ENCODE assay signal across 8 cellular contexts in the genomic region with DNA sequence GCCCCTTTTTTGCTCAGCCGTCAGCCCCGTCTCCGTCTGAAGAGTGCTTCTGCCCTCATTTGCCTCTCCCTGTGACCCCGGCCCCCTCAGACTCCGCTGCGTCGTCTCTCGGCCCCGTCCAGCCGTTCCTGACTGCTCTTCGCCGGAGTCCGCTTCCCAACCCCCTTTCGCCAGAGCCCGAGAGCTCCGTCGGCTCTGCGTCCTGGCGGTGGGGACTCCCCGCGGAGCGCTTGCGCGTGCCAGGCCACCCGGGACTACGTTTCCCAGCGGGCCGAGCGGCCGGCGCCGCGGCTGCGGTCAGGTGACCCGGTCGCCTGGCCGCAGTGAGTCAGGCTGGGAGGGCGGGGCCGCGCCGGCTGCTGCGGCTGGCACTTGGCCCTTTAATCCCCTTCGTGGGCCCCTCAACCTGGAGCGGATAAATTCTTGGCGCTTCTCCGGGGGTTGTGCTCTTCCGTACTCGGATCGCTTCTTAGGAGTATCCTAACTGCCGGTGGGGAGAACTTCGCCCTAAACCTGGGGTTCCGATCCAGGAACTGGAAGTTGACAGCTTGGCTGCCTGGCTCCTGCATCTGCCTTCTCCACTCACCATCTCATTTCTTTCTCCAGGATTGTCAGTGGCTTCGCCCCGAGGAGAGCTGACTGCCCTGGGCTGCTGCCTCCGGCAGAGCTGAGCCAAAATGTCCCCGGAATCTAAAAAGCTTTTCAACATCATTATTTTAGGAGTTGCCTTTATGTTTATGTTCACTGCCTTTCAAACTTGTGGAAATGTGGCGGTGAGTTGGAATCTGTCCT.
DNase-seq lines count a peak whose midpoint lies in the region; ATAC-seq lines count a peak whose summit lies in the region.

A gene (plus strand): TSS at position 444 of the 792 bp plus-strand sequence. CDS start 234 bp downstream, at position 678.

- ATAC-seq in GM18909 (IDR thresholded peaks at IDR 0.05; ENCODE audit: poor library complexity, unreplicated experiment) (peak; percentile 62), HG03159 (IDR thresholded peaks at IDR 0.05; ENCODE audit: unreplicated experiment) (peak; percentile 61)

- DNase-seq in AG08396 (ENCODE audit: low spot score): peak; percentile 97
- peak; percentile 95 for DNase-seq in NCI-H345 treated with DMSO at 0.1 percent for 48 hours (lab: John Stamatoyannopoulos, UW; ENCODE audit: unreplicated experiment)
- peak; percentile 88 for DNase-seq in activated CD4-positive, alpha-beta T cell treated with anti-CD3 and anti-CD28 coated beads for 1 hour
- peak; percentile 87 for DNase-seq in cerebellar cortex (ENCODE audit: low spot score)
- DNase-seq in islet precursor cell: peak; percentile 99
- DNase-seq in stimulated activated CD4-positive, alpha-beta T cell treated with anti-CD3 and anti-CD28 coated beads, Interleukin-12 subunit alpha, Interleukin-12 subunit beta, amount 100 ng/mL, for 4 hours: peak; percentile 90

Comparison
In these comparisons a context has a peak if more than half of its experiments do, and no peak if none do; other contexts are left out.
1. Peak in every context shown above with its lines: DNase-seq and ATAC-seq.